Comparison of ENCODE assay signal across 17 cellular contexts in the genomic region with DNA sequence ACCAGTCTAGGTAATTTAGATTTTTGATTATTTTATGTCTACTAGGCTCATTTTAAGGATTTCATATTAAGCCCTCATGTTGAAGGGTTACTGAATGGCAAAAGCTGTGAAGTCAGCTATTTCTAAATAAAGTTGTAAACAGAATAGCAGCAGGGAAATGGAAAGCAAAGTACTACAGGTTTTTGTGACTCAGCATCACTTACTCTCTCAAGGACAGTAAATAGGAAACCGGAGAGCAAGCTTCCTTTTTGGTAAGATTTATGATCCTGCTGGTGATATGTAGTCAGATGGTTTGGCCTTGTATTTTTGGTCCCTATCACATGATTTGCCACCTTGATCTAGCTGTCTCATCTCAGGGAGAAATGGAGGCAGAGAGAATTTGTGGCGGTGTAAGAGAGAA.
"Had no signal": no experiment of that assay in that cellular context is flagged by ENCODE, and none has a peak within 500 bp of the region (broad histone marks: within the 10 kb centered on the region; RNA-seq: fewer than 3 reads in every experiment).

No MANE protein-coding gene starts in this region.

- H3K4me3 Mint-ChIP-seq: neural progenitor cell; stimulated activated memory B cell treated with anti-CD40 and anti-IgM and Interleukin-4, amounts not matched to agents 10 μg/mL and 1 μg/mL and 100 μg/mL, for 72 hours had no signal

- H3K9ac ChIP-seq: neural progenitor cell had no signal

- ATAC-seq: activated naive CD4-positive, alpha-beta T cell treated with anti-CD3 and anti-CD28 coated beads, Interleukin-2, amount 50 U/mL, for 72 hours; esophagus mucosa; stimulated activated memory B cell treated with anti-CD40 and anti-IgM and Interleukin-4, amounts not matched to agents 10 μg/mL and 1 μg/mL and 100 μg/mL, for 72 hours had no signal

- H3K27ac Mint-ChIP-seq: activated naive CD4-positive, alpha-beta T cell treated with anti-CD3 and anti-CD28 coated beads, Interleukin-2, amount 50 U/mL, for 72 hours; neural progenitor cell; stimulated activated memory B cell treated with anti-CD40 and anti-IgM and Interleukin-4, amounts not matched to agents 10 μg/mL and 1 μg/mL and 100 μg/mL, for 72 hours had no signal

- H3K27me3 Mint-ChIP-seq: stimulated activated memory B cell treated with anti-CD40 and anti-IgM and Interleukin-4, amounts not matched to agents 10 μg/mL and 1 μg/mL and 100 μg/mL, for 72 hours had no signal

- H3K4me3 ChIP-seq: left ventricle myocardium inferior, neural progenitor cell, pancreas, smooth muscle cell, tibial nerve had no signal

- H3K27ac ChIP-seq: brain microvascular endothelial cell, left ventricle myocardium inferior, neural progenitor cell, pancreas, tibial nerve had no signal

- DNase-seq: activated CD4-positive, alpha-beta T cell treated with anti-CD3 and anti-CD28 coated beads, Interleukin-2, amount 50 U/mL, for 1 hour; activated CD4-positive, CD25-positive, alpha-beta regulatory T cell; activated T-cell treated with anti-CD3 and anti-CD28 coated beads, Interleukin-2, amount 50 U/mL, for 1 hour; brain microvascular endothelial cell; foreskin fibroblast; head of caudate nucleus; left ventricle myocardium inferior; pancreas; stimulated activated CD4-positive, alpha-beta T cell treated with anti-CD3 and anti-CD28 coated beads, Interleukin-1b, Interleukin-23, amount 100 ng/mL, for 48 hours; T-helper 2 cell had no signal

- H3K9me3 ChIP-seq: left ventricle myocardium inferior, pancreas, tibial nerve had no signal

- FAIRE-seq: keratinocyte, pancreas had no signal

- H3K4me1 Mint-ChIP-seq: stimulated activated memory B cell treated with anti-CD40 and anti-IgM and Interleukin-4, amounts not matched to agents 10 μg/mL and 1 μg/mL and 100 μg/mL, for 72 hours had no signal

- H3K9me3 Mint-ChIP-seq: neural progenitor cell; stimulated activated memory B cell treated with anti-CD40 and anti-IgM and Interleukin-4, amounts not matched to agents 10 μg/mL and 1 μg/mL and 100 μg/mL, for 72 hours had no signal

- H3K4me1 ChIP-seq: left ventricle myocardium inferior, pancreas, tibial nerve had no signal

- H3K36me3 ChIP-seq: neural progenitor cell, pancreas had no signal

- H3K27me3 ChIP-seq: brain microvascular endothelial cell, neural progenitor cell, pancreas, tibial nerve had no signal

- H3K4me2 ChIP-seq: neural progenitor cell, smooth muscle cell had no signal

- H2AFZ ChIP-seq: neural progenitor cell had no signal
